Comparison of ENCODE assay signal across 8 cellular contexts in genomic region chr6:10404799-10405524, GRCh38. TPM values are rescaled to one million over a fixed set of nuclear protein-coding genes. Genes with fewer than 3 reads are reported as not detected.
A peak's percentile ranks its signal among the peaks of the same experiment; 100 is the strongest.
DNase-seq lines count a peak whose midpoint lies in the region; ATAC-seq, FAIRE-seq and TF ChIP-seq lines count a peak whose summit lies in the region.

No MANE protein-coding gene starts in this region.

- ATAC-seq in CD4-positive, alpha-beta T cell (ENCODE audit: poor library complexity): no peak
- ATAC-seq in HG03095 (IDR thresholded peaks at IDR 0.05; ENCODE audit: unreplicated experiment): peak; percentile 1
- no peak for ATAC-seq in naive B cell (ENCODE audit: low read depth in 2 of 2)

- DNase-seq in CD4-positive, alpha-beta T cell: no peak
- DNase-seq in naive B cell (no peak), NCI-H524 treated with DMSO at 0.1 percent for 48 hours (lab: John Stamatoyannopoulos, UW) (no peak), RCC 7860 (ENCODE audit: low spot score) (no peak), OCI-M2 (lab: John Stamatoyannopoulos, UW; ENCODE audit: unreplicated experiment) (no peak), D721Med (ENCODE audit: insufficient read length, low spot score) (no peak)

- H3K4me3 Mint-ChIP-seq in CD4-positive, alpha-beta T cell: peak overlapping the region; percentile 66
- H3K4me3 Mint-ChIP-seq in brain (peak overlapping the region; percentile 69 to 96 (median 88)), naive B cell (peak overlapping the region; percentile 52 to 89 (median 70))

- intact Hi-C loops in CD4-positive, alpha-beta T cell (cut with DNase I, micrococcal nuclease): loop anchor here in 1 of 2 experiments (5.0 to 10.0 kb wide), 4 partner anchors 287 to 1968 kb away; partner anchors contain the start of genes C6orf52, MAK, PAK1IP1 and SLC35B3

- POLR2A ChIA-PET in CD4-positive, alpha-beta T cell (lab: Charles Lee): interaction anchor here (0.6 kb wide), 1 partner anchor 1570 kb away, joined by 3 read pairs; no protein-coding TSS in a partner anchor

- FAIRE-seq in RCC 7860 (lab: Jason Lieb, UNC): no peak
- no peak for FAIRE-seq in D721Med (lab: Jason Lieb, UNC)

- H3K4me1 Mint-ChIP-seq in CD4-positive, alpha-beta T cell (ENCODE audit: low read depth): peaks cover 15% of the 10 kb centered on the region
- H3K4me1 Mint-ChIP-seq in brain: peaks cover 33% of the 10 kb centered on the region
- peaks cover 10 to 16% (median 11%) of the 10 kb centered on the region in 3 donors for H3K4me1 Mint-ChIP-seq in naive B cell

- peaks cover 16% of the 10 kb centered on the region for H3K36me3 Mint-ChIP-seq in CD4-positive, alpha-beta T cell (ENCODE audit: low read depth)
- H3K36me3 Mint-ChIP-seq in brain: peaks cover 4% of the 10 kb centered on the region
- peaks cover 0 to 19% of the 10 kb centered on the region in 2 donors for H3K36me3 Mint-ChIP-seq in naive B cell

- H3K9me3 ChIP-seq in CD4-positive, alpha-beta T cell (ENCODE audit: control insufficient read depth, low read length): peaks cover 38% of the 10 kb centered on the region

- peak overlapping the region; percentile 59 for H3K27ac Mint-ChIP-seq in CD4-positive, alpha-beta T cell
- H3K27ac Mint-ChIP-seq in brain (peak overlapping the region in 3 of 5 experiments; percentile 34 to 94 (median 87)), naive B cell (peak overlapping the region in 1 of 6 donors; percentile 72)

- H3K27me3 ChIP-seq in CD4-positive, alpha-beta T cell (ENCODE audit: control insufficient read depth, insufficient read depth, low read length): peaks cover 36% of the 10 kb centered on the region

- peaks cover 36% of the 10 kb centered on the region for H3K9me3 Mint-ChIP-seq in CD4-positive, alpha-beta T cell
- peaks cover 0 to 13% (median 4%) of the 10 kb centered on the region in 5 experiments for H3K9me3 Mint-ChIP-seq in brain
- H3K9me3 Mint-ChIP-seq in naive B cell: peaks cover 0 to 75% (median 47%) of the 10 kb centered on the region in 7 donors

- CTCF ChIA-PET in CD4-positive, alpha-beta T cell (lab: Charles Lee): no interaction called here

- no peak for TF ChIP-seq CTCF in CD4-positive, alpha-beta T cell (IDR thresholded peaks at IDR 0.05)
- TF ChIP-seq CTCF in brain (conservative IDR thresholded peaks at IDR 0.05) (no peak), D721Med (IDR thresholded peaks at IDR 0.05; ENCODE audit: insufficient read depth, missing control alignments) (no peak)

- no peak overlapping the region for H3K27ac ChIP-seq in CD4-positive, alpha-beta T cell (ENCODE audit: low read depth, low read length)

- H3K27me3 Mint-ChIP-seq in CD4-positive, alpha-beta T cell: peaks cover 65% of the 10 kb centered on the region
- peaks cover 98% of the 10 kb centered on the region for H3K27me3 Mint-ChIP-seq in brain
- H3K27me3 Mint-ChIP-seq in naive B cell: peaks cover 64 to 80% (median 78%) of the 10 kb centered on the region in 3 donors

RNA-seq across cellular contexts. Expression of gene TFAP2A, which starts 9.9 kb away (rescaled TPM):
- total RNA-seq in CD4-positive, alpha-beta T cell: under 1 TPM in 1 of 2 experiments, not detected in 1; 0.16 TPM
- polyA plus RNA-seq in brain (ENCODE audit: insufficient read depth, low read depth, low replicate concordance) (18.1 TPM), naive B cell (ENCODE audit: low read depth in 6 of 6) (not detected)

Comparison
In these comparisons a context has a peak if more than half of its experiments do, and no peak if none do; other contexts are left out.
1. RNA of gene TFAP2A, which starts 9.9 kb away (polyA plus RNA-seq): 18.1 TPM in brain (single experiment); not detected in naive B cell; every median in the first group is over 10 times any median in the second.
2. Peak in every context shown above with its lines, with median percentiles within 50 percentile points of each other: H3K4me3 Mint-ChIP-seq.